ENCODE assay signal across 8 cellular contexts in genomic region chr13:28100149-28101121, GRCh38. TPM values are rescaled to one million over a fixed set of nuclear protein-coding genes. Genes with fewer than 3 reads are reported as not detected.
DNase-seq lines count a peak whose midpoint lies in the region; ATAC-seq, FAIRE-seq and TF ChIP-seq lines count a peak whose summit lies in the region.

Gene FLT3 (minus strand): TSS chr13:28100576. CDS start chr13:28100510, 66 bp downstream.

- TF ChIP-seq RAD21 in Ishikawa (IDR thresholded peaks at IDR 0.05; ENCODE audit: low read depth) (no peak), H1 (IDR thresholded peaks at IDR 0.05 in 1 of 2, conservative IDR thresholded peaks at IDR 0.05 in 1 of 2; ENCODE audit: low read depth in 2 of 2, low read length in 2 of 2) (no peak)

- no peak within 1 kb of the TSS for H2BK120ac ChIP-seq in H1 (replicated peaks; ENCODE audit: low read depth, low read length)

- no peak for TF ChIP-seq CTCF in AG04449 (IDR thresholded peaks at IDR 0.05; ENCODE audit: insufficient read depth, low read length, missing control alignments)
- TF ChIP-seq CTCF in WI38 (IDR thresholded peaks at IDR 0.05; ENCODE audit: low read depth, low read length): no peak
- TF ChIP-seq CTCF in H1 (IDR thresholded peaks at IDR 0.05; ENCODE audit: control extremely low read depth in 1 of 3, insufficient read depth in 1 of 3, low read depth in 1 of 3, low read length in 3 of 3): no peak

- peak within 1 kb of the TSS; percentile 1 for H3K56ac ChIP-seq in H1 (replicated peaks; ENCODE audit: insufficient read length, low read depth, low read length)

- H3K79me2 ChIP-seq in H1 (ENCODE audit: control insufficient read depth in 1 of 2, insufficient read depth in 2 of 2, low read length in 2 of 2): no peaks in the 10 kb centered on the region

- H2AK5ac ChIP-seq in H1 (ENCODE audit: low read depth, low read length): no peak within 1 kb of the TSS

- H2AFZ ChIP-seq in H1 (ENCODE audit: low read length): peak within 1 kb of the TSS; percentile 68

- peaks cover 15% of the 10 kb centered on the region for H3K23me2 ChIP-seq in H1 (ENCODE audit: low read depth, low read length)

- H3K4me1 ChIP-seq in H1 (replicated peaks in 1 of 4; ENCODE audit: control insufficient read depth in 3 of 4, insufficient read depth in 4 of 4, low read length in 3 of 4) (peaks cover 0 to 6% (median 3%) of the 10 kb centered on the region in 4 experiments; a peak in 3 of 7 replicates), mucosa of rectum (ENCODE audit: control insufficient read depth in 2 of 2, insufficient read depth in 2 of 2, low read length in 2 of 2) (peaks cover 0 to 7% of the 10 kb centered on the region in 2 donors), thymus (ENCODE audit: control insufficient read depth, insufficient read depth, low read length) (peaks cover 6% of the 10 kb centered on the region)

- H3K4me3 ChIP-seq in AG04449 (ENCODE audit: low read depth, low read length): peak within 1 kb of the TSS; percentile 33
- peak within 1 kb of the TSS; percentile 33 for H3K4me3 ChIP-seq in WI38 (ENCODE audit: low read depth, low read length)
- H3K4me3 ChIP-seq in H1 (ENCODE audit: extremely low read depth in 1 of 4, insufficient read depth in 2 of 4, low read depth in 3 of 4, low read length in 4 of 4): peak within 1 kb of the TSS; percentile 40 to 75 (median 50)
- H3K4me3 ChIP-seq in mucosa of rectum (ENCODE audit: low read length in 2 of 2): peak within 1 kb of the TSS; percentile 39 to 41
- peak within 1 kb of the TSS; percentile 53 for H3K4me3 ChIP-seq in thymus (ENCODE audit: low read length)

- H2BK15ac ChIP-seq in H1 (ENCODE audit: low read length): 0 out of 2 replicates have a peak within 1 kb of the TSS, but pooled peaks have one; percentile 8

- H3K27me3 ChIP-seq in H1 (replicated peaks in 1 of 4; ENCODE audit: control insufficient read depth in 3 of 4, extremely low read depth in 1 of 4, insufficient read depth in 3 of 4, low read length in 3 of 4) (peaks cover 3 to 31% (median 17%) of the 10 kb centered on the region in 4 experiments), mucosa of rectum (ENCODE audit: control insufficient read depth in 2 of 2, insufficient read depth in 2 of 2, low read length in 2 of 2) (peaks cover 26 to 41% of the 10 kb centered on the region in 2 donors), thymus (ENCODE audit: control insufficient read depth, insufficient read depth) (peaks cover 27% of the 10 kb centered on the region)

- 0 out of 2 replicates have a peak within 1 kb of the TSS, but pooled peaks have one; percentile 60 for H2BK12ac ChIP-seq in H1 (ENCODE audit: low read depth, low read length)

- H3K9me3 ChIP-seq in H1 (ENCODE audit: insufficient read depth in 2 of 2, low read depth in 1 of 2, low read length in 1 of 2) (no peaks in the 10 kb centered on the region), mucosa of rectum (ENCODE audit: control insufficient read depth in 2 of 2, low read length in 2 of 2) (peaks cover 4% of the 10 kb centered on the region in 2 donors), thymus (ENCODE audit: control insufficient read depth) (peaks cover 2% of the 10 kb centered on the region)

- peak within 1 kb of the TSS; percentile 52 to 61 (median 54) for H3K9ac ChIP-seq in H1 (replicated peaks in 1 of 4; ENCODE audit: extremely low read depth in 1 of 4, low read depth in 3 of 4, low read length in 3 of 4)
- no peak within 1 kb of the TSS for H3K9ac ChIP-seq in mucosa of rectum (ENCODE audit: low read depth in 1 of 2, low read length in 2 of 2)

- H4K5ac ChIP-seq in H1 (ENCODE audit: insufficient read length, low read depth, low read length): peak within 1 kb of the TSS; percentile 16

- H2BK20ac ChIP-seq in H1 (ENCODE audit: low read length): peak within 1 kb of the TSS; percentile 29; the same call in 1 of the 2 replicates

- peak in 1 of 2 experiments; percentile 71; a peak in 2 of 3 replicates for TF ChIP-seq POLR2A in H1 (IDR thresholded peaks at IDR 0.05; ENCODE audit: control extremely low read depth in 1 of 2, low read depth in 2 of 2, low read length in 2 of 2)

- no peaks in the 10 kb centered on the region for H3K36me3 ChIP-seq in H1 (ENCODE audit: control insufficient read depth in 2 of 4, insufficient read depth in 4 of 4, low read length in 3 of 4)
- H3K36me3 ChIP-seq in mucosa of rectum (ENCODE audit: control insufficient read depth in 2 of 2, insufficient read depth in 2 of 2, low read length in 2 of 2): no peaks in the 10 kb centered on the region
- no peaks in the 10 kb centered on the region for H3K36me3 ChIP-seq in thymus (ENCODE audit: control insufficient read depth, insufficient read depth)

- H4K91ac ChIP-seq in H1 (replicated peaks; ENCODE audit: insufficient read length, low read length): peak within 1 kb of the TSS; percentile 88

- peak within 1 kb of the TSS; percentile 96 for H3K18ac ChIP-seq in H1 (ENCODE audit: extremely low read depth, low read length)

- peak within 1 kb of the TSS; percentile 19; the same call in 1 of the 2 replicates for H2BK5ac ChIP-seq in H1 (ENCODE audit: low read depth, low read length)

- FAIRE-seq in GM18507 (lab: Jason Lieb, UNC) (peak; percentile 55), H1 (lab: Jason Lieb, UNC) (no peak)

- CTCF ChIA-PET in AG04449 (lab: Yijun Ruan, JAX) (no interaction called here), H1 (lab: Charles Lee; ENCODE audit: partially characterized antibody) (interaction anchor here (1.4 kb wide), 1 partner anchor 97 kb away, joined by 4 read pairs; no protein-coding TSS in a partner anchor)

- no peaks in the 10 kb centered on the region for H3K79me1 ChIP-seq in H1 (ENCODE audit: low read depth, low read length)

- no peak for TF ChIP-seq EP300 in Ishikawa (IDR thresholded peaks at IDR 0.05; ENCODE audit: borderline replicate concordance)
- TF ChIP-seq EP300 in H1 (IDR thresholded peaks at IDR 0.05; ENCODE audit: borderline replicate concordance in 1 of 2, low read depth in 2 of 2, low read length in 2 of 2): no peak

- H3K27ac ChIP-seq in H1 (ENCODE audit: low read depth, low read length): no peak within 1 kb of the TSS
- no peak within 1 kb of the TSS for H3K27ac ChIP-seq in mucosa of rectum (ENCODE audit: low read depth in 2 of 2, low read length in 2 of 2)
- H3K27ac ChIP-seq in thymus (ENCODE audit: low read depth): peak within 1 kb of the TSS; percentile 5

- WGBS in H1 (ENCODE audit: extremely low coverage in 1 of 2, insufficient coverage in 1 of 2, insufficient read length in 1 of 2, insufficient replicate concordance in 2 of 2, low coverage in 1 of 2, low lambda C conversion rate in 2 of 2, missing lambda C conversion rate in 1 of 2), 2 experiments: 2% methylated on average over 39 of the region's 106 CpGs; no CpG with 5 or more reads in 1 of the 2 experiments
- WGBS in thymus: under 1% methylated on average over 106 of the region's 106 CpGs

- peak within 1 kb of the TSS; percentile 70 to 78 for H3K4me2 ChIP-seq in H1 (ENCODE audit: insufficient read depth in 1 of 2, low read depth in 2 of 2, low read length in 2 of 2)

- peak within 1 kb of the TSS; percentile 91 for H4K8ac ChIP-seq in H1 (ENCODE audit: extremely low read depth, insufficient read depth, low read length)

- no peak within 1 kb of the TSS for H3K23ac ChIP-seq in H1 (ENCODE audit: insufficient read length)

- no peak for ATAC-seq in GM18520 (IDR thresholded peaks at IDR 0.05; ENCODE audit: unreplicated experiment)

- POLR2A ChIA-PET in AG04449 (lab: Yijun Ruan, JAX): no interaction called here
- POLR2A ChIA-PET in H1 (lab: Charles Lee; ENCODE audit: partially characterized antibody): interaction anchor here (0.6 to 1.1 kb wide), 4 partner anchors 9 to 25 kb away, joined by 3 to 4 read pairs (median 3); no protein-coding TSS in a partner anchor

- DNase-seq in AG04449 (ENCODE audit: low read depth, low spot score): no peak
- peak; percentile 33 for DNase-seq in GM18507 (ENCODE audit: extremely low spot score, insufficient read length, low read depth)
- DNase-seq in H1 (ENCODE audit: low read depth in 1 of 2, low spot score in 2 of 2): peak; percentile 49 to 82

- no peak within 1 kb of the TSS for H3K14ac ChIP-seq in H1 (ENCODE audit: insufficient read length)

- H3K4ac ChIP-seq in H1 (replicated peaks; ENCODE audit: insufficient read length, low read depth, low read length): peak within 1 kb of the TSS; percentile 62

- no peaks in the 10 kb centered on the region for H4K20me1 ChIP-seq in H1 (replicated peaks in 1 of 2; ENCODE audit: control insufficient read depth in 1 of 2, insufficient read depth in 2 of 2, low read length in 2 of 2)

TF ChIP-seq in Ishikawa, 13 proteins besides CTCF, POLR2A, EP300 and RAD21 (continues in another document):
- peak; percentile 88 for TF ChIP-seq MAX (IDR thresholded peaks at IDR 0.05)
- TF ChIP-seq TEAD4 (IDR thresholded peaks at IDR 0.05): 0 out of 2 replicates have a peak, but pooled peaks have one; percentile 50

TF ChIP-seq in H1, 55 proteins besides CTCF, POLR2A, EP300 and RAD21 (continues in another document):
- no peak for TF ChIP-seq RFX5 (IDR thresholded peaks at IDR 0.05; ENCODE audit: borderline replicate concordance, low read depth, low read length)
- no peak for TF ChIP-seq GABPA (IDR thresholded peaks at IDR 0.05; ENCODE audit: borderline replicate concordance, insufficient read depth, low read length)
- no peak for TF ChIP-seq CBX5 (IDR thresholded peaks at IDR 0.05; ENCODE audit: low read depth, low read length)
- peak; percentile 73 for TF ChIP-seq BACH1 (IDR thresholded peaks at IDR 0.05; ENCODE audit: low read length)
- TF ChIP-seq RBBP5 (IDR thresholded peaks at IDR 0.05; ENCODE audit: borderline replicate concordance, low read depth, low read length): peak; percentile 93; the same call in 1 of the 2 replicates
- 0 out of 2 replicates have a peak, but pooled peaks have one; percentile 19 for TF ChIP-seq USF2 (IDR thresholded peaks at IDR 0.05; ENCODE audit: low read length)

RNA-seq across cellular contexts. Expression of gene FLT3, which starts in this region (rescaled TPM):
- 0.65 and 0.71 TPM in 2 replicates for total RNA-seq in H1 (2021; fragmentation: NEBNext Ultra II Directional; extraction: Animal tissue kit (Norgen Biotek cat#: 25700))
- 0.19 and 0.44 TPM in 2 replicates for polyA plus RNA-seq in H1 (2011; rRNA removed)
- 0.58 TPM for polyA plus RNA-seq in H1 (2011; cell fraction: cytosol; rRNA removed)
- polyA plus RNA-seq in H1 (2011; cell fraction: nucleus; rRNA removed): 0.43 TPM
- polyA plus RNA-seq in H1 (2012, experiment 1 of 2): 0.45 to 0.84 TPM (median 0.53 TPM) in 4 replicates
- not detected for polyA plus RNA-seq in H1 (2012, experiment 2 of 2)
- 0.49 TPM for polyA plus RNA-seq in H1 (2013, experiment 1 of 2)
- polyA plus RNA-seq in H1 (2013, experiment 2 of 2): 0.46 TPM
- 0.63 and 1.0 TPM in 2 replicates for polyA minus RNA-seq in H1 (2011; rRNA and poly(A)+ RNA removed)
- 0.66 TPM for polyA minus RNA-seq in H1 (2011; cell fraction: cytosol; rRNA and poly(A)+ RNA removed)
- 0.80 TPM for polyA minus RNA-seq in H1 (2011; cell fraction: nucleus; rRNA and poly(A)+ RNA removed)
- 8.3 TPM for polyA plus RNA-seq in thymus

Comparison
In these comparisons a context has a peak if more than half of its experiments do, and no peak if none do; other contexts are left out.
1. H3K9ac ChIP-seq: peak in H1 (4 of 4); none in mucosa of rectum (0 of 2).
2. Peak in every context shown above with its lines, with median percentiles within 50 percentile points of each other: H3K4me3 ChIP-seq.